ENCODE assay signal across 8 cellular contexts in the genomic region with DNA sequence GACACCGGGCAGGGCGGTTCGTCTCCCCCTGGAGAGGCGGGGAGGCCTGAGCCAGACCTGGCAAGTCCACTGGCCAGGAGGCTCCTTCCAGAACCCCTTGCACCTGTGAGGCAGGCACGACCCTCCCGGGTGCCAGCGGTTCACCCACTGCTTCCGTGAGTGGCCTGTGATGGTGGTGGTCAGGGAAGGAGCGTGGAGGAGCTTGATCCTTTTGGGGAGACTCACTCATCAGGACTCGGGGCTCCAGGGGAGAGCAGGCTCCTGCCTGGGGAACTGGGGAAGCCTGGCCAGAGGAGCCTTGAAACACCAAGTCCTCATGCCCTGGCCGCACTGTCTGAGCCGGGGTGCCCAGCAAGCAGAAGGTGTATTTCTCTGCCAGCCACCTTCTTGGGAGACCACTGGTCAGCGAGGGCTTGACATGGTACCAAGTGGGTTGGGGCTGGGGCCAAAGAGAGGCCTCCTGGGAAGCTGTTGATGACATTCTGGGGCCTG. TPM values are rescaled to one million over a fixed set of nuclear protein-coding genes. Genes with fewer than 3 reads are reported as not detected.
DNase-seq lines count a peak whose midpoint lies in the region; ATAC-seq and TF ChIP-seq lines count a peak whose summit lies in the region.

No MANE protein-coding gene starts in this region.

- H3K9me3 ChIP-seq in DND-41 (ENCODE audit: insufficient read depth, low read length, severe bottlenecking): no peaks in the 10 kb centered on the region
- H3K9me3 ChIP-seq in OCI-LY7 (ENCODE audit: low read length): no peaks in the 10 kb centered on the region
- no peaks in the 10 kb centered on the region for H3K9me3 ChIP-seq in parathyroid adenoma (ENCODE audit: control insufficient read depth, low read length)

- H3K9me3 Mint-ChIP-seq in endothelial cell (ENCODE audit: unreplicated experiment): no peaks in the 10 kb centered on the region

- DNase-seq in DND-41 (no peak), OCI-LY7 (ENCODE audit: low spot score) (no peak), epithelial cell of prostate (ENCODE audit: low read depth, low spot score) (no peak), endothelial cell (ENCODE audit: low spot score) (no peak), NCI-H1417 treated with DMSO at 0.1 percent for 48 hours (lab: John Stamatoyannopoulos, UW) (no peak), NCI-H2029 (lab: John Stamatoyannopoulos, UW) (no peak)

- H3K27me3 Mint-ChIP-seq in endothelial cell (ENCODE audit: unreplicated experiment): peaks cover 3% of the 10 kb centered on the region

- no TSS peak for BruUV-seq in OCI-LY7 (replicated peaks; lab: Mats Ljungman, UMichigan)

- ATAC-seq in DND-41 (ENCODE audit: insufficient read depth, low read depth) (no peak), HG02981 (IDR thresholded peaks at IDR 0.05; ENCODE audit: unreplicated experiment) (no peak)

- CTCF ChIA-PET in OCI-LY7 (lab: Charles Lee; ENCODE audit: unreplicated experiment): no interaction called here

- intact Hi-C loops in OCI-LY7 (cut with micrococcal nuclease; ENCODE audit: unreplicated experiment): no loop called here

- peaks cover 28% of the 10 kb centered on the region for H3K36me3 ChIP-seq in DND-41 (ENCODE audit: insufficient read depth, low read length)
- peaks cover 15% of the 10 kb centered on the region; the same call in 1 of the 2 replicates for H3K36me3 ChIP-seq in OCI-LY7 (ENCODE audit: insufficient read depth, low read length)
- no peaks in the 10 kb centered on the region for H3K36me3 ChIP-seq in parathyroid adenoma (ENCODE audit: control insufficient read depth, insufficient read depth, low read length)

- H3K9me2 ChIP-seq in OCI-LY7 (ENCODE audit: insufficient read depth, low read length): no peaks in the 10 kb centered on the region

- H3K27me3 ChIP-seq in DND-41 (ENCODE audit: insufficient read depth, low read length, poor library complexity) (no peaks in the 10 kb centered on the region), parathyroid adenoma (ENCODE audit: control insufficient read depth, insufficient read depth, low read length) (no peaks in the 10 kb centered on the region)

- H3K27ac ChIP-seq in DND-41 (ENCODE audit: low read length) (no peak overlapping the region), OCI-LY7 (ENCODE audit: low read depth, low read length, poor library complexity, severe bottlenecking) (no peak overlapping the region), epithelial cell of prostate (peak overlapping the region; percentile 47), parathyroid adenoma (no peak overlapping the region)

- no peak overlapping the region for H3K4me3 Mint-ChIP-seq in endothelial cell (ENCODE audit: unreplicated experiment)

- POLR2A ChIA-PET in OCI-LY7 (lab: Charles Lee): interaction anchor here (0.6 kb wide), 1 partner anchor 37 kb away, joined by 5 read pairs; no protein-coding TSS in a partner anchor

- TF ChIP-seq CTCF in DND-41 (IDR thresholded peaks at IDR 0.05; ENCODE audit: borderline replicate concordance, extremely low read depth, low read length, poor library complexity, severe bottlenecking) (no peak), OCI-LY7 (conservative IDR thresholded peaks at IDR 0.05; ENCODE audit: low read length) (no peak), parathyroid adenoma (IDR thresholded peaks at IDR 0.05) (no peak), endothelial cell (IDR thresholded peaks at IDR 0.05; ENCODE audit: unreplicated experiment) (no peak)

- H2AFZ ChIP-seq in DND-41 (ENCODE audit: low read depth, low read length) (no peak overlapping the region), OCI-LY7 (ENCODE audit: low read length) (no peak overlapping the region), parathyroid adenoma (peak overlapping the region; percentile 46)

- H3K79me2 ChIP-seq in DND-41 (ENCODE audit: insufficient read depth, low read length) (peaks cover 6% of the 10 kb centered on the region; the same call in 1 of the 2 replicates), OCI-LY7 (ENCODE audit: insufficient read depth, low read depth, low read length) (no peaks in the 10 kb centered on the region), parathyroid adenoma (no peaks in the 10 kb centered on the region)

- peaks cover 13% of the 10 kb centered on the region; the same call in 1 of the 2 replicates for H4K20me1 ChIP-seq in DND-41 (ENCODE audit: insufficient read depth, low read length)
- H4K20me1 ChIP-seq in OCI-LY7 (ENCODE audit: insufficient read depth, low read length): no peaks in the 10 kb centered on the region

- H3K27ac Mint-ChIP-seq in endothelial cell (ENCODE audit: unreplicated experiment): no peak overlapping the region

- H3K4me1 ChIP-seq in DND-41 (ENCODE audit: insufficient read depth, low read length) (peaks cover 17% of the 10 kb centered on the region), OCI-LY7 (ENCODE audit: insufficient read depth, low read length, poor library complexity, severe bottlenecking) (peaks cover 13% of the 10 kb centered on the region), parathyroid adenoma (peaks cover 3% of the 10 kb centered on the region)

- H3K4me2 ChIP-seq in DND-41 (ENCODE audit: insufficient read depth, low read length) (peak overlapping the region; percentile 66), OCI-LY7 (ENCODE audit: low read length) (peak overlapping the region; percentile 77), parathyroid adenoma (ENCODE audit: low read length) (peak overlapping the region; percentile 86)

- peak overlapping the region in 1 of 2 experiments; percentile 54; a peak in 2 of 4 replicates for H3K4me3 ChIP-seq in DND-41 (ENCODE audit: low read depth in 1 of 2, low read length in 2 of 2)
- H3K4me3 ChIP-seq in OCI-LY7 (ENCODE audit: low read depth, low read length, poor library complexity, severe bottlenecking): peak overlapping the region; percentile 69
- peak overlapping the region; percentile 53 for H3K4me3 ChIP-seq in parathyroid adenoma (ENCODE audit: low read depth, low read length)

- peak overlapping the region; percentile 60; the same call in 1 of the 2 replicates for H3K9ac ChIP-seq in DND-41 (ENCODE audit: low read depth, low read length)
- no peak overlapping the region for H3K9ac ChIP-seq in parathyroid adenoma

- H3K36me3 Mint-ChIP-seq in endothelial cell (ENCODE audit: low read depth, unreplicated experiment): no peaks in the 10 kb centered on the region

- H3K4me1 Mint-ChIP-seq in endothelial cell (ENCODE audit: unreplicated experiment): no peaks in the 10 kb centered on the region

RNA-seq across cellular contexts. Expression of gene FAM50A, which starts 0.9 kb away (rescaled TPM):
- 28.1 and 30.8 TPM in 2 replicates for total RNA-seq in OCI-LY7 (2014; rRNA removed; shearing (Covaris generic))
- total RNA-seq in OCI-LY7 (2022) (49.0 and 55.1 TPM in 2 replicates), endothelial cell (ENCODE audit: unreplicated experiment) (77.0 TPM)

RNA-seq across cellular contexts. Expression of gene GDI1, which starts 7.8 kb away (rescaled TPM):
- 101 and 103 TPM in 2 replicates for total RNA-seq in OCI-LY7 (2014; rRNA removed; shearing (Covaris generic))
- 76.6 and 93.6 TPM in 2 replicates for total RNA-seq in OCI-LY7 (2022)
- 157 TPM for total RNA-seq in endothelial cell (ENCODE audit: unreplicated experiment)

RNA-seq across cellular contexts. Expression of gene PLXNA3, which starts 13.3 kb away (rescaled TPM):
- 0.28 and 5.6 TPM in 2 replicates for total RNA-seq in OCI-LY7 (2014; rRNA removed; shearing (Covaris generic))
- 5.2 and 8.0 TPM in 2 replicates for total RNA-seq in OCI-LY7 (2022)
- total RNA-seq in endothelial cell (ENCODE audit: unreplicated experiment): 54.5 TPM

RNA-seq across cellular contexts. Expression of gene ATP6AP1, which starts 16.3 kb away (rescaled TPM):
- 22.2 and 26.4 TPM in 2 replicates for total RNA-seq in OCI-LY7 (2014; rRNA removed; shearing (Covaris generic))
- total RNA-seq in OCI-LY7 (2022): 37.4 and 39.5 TPM in 2 replicates
- 100 TPM for total RNA-seq in endothelial cell (ENCODE audit: unreplicated experiment)

RNA-seq across cellular contexts. Expression of gene TAFAZZIN, which starts 33.5 kb away (rescaled TPM):
- total RNA-seq in OCI-LY7 (2014; rRNA removed; shearing (Covaris generic)): 74.2 and 94.5 TPM in 2 replicates
- total RNA-seq in OCI-LY7 (2022) (85.3 and 104 TPM in 2 replicates), endothelial cell (ENCODE audit: unreplicated experiment) (56.4 TPM)
